10 cellular contexts compared by ENCODE assay signal in the genomic region with DNA sequence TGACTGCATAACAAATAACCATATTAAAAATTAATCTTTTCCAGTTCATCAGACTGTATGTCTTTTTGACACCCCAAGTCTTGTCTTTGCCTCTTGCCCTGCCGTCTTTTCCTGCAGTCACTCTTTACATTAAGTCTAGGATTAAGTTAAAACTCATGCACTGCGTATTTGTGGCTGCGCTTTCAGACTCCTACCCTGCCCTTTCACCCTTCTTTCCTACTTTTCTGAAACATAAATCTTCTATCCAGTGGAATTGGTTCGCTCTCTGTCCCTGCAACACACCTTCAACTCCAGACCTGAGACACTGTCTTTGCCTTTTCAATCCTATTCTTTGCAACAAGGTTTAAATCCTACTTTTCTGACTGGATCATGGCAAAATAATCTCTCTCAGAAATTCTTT. TPM values are rescaled to one million over a fixed set of nuclear protein-coding genes. Genes with fewer than 3 reads are reported as not detected.
DNase-seq lines count a peak whose midpoint lies in the region; ATAC-seq and TF ChIP-seq lines count a peak whose summit lies in the region.
"Had no signal": no experiment of that assay in that cellular context is flagged by ENCODE, and none has a peak within 500 bp of the region (broad histone marks: within the 10 kb centered on the region; RNA-seq: fewer than 3 reads in every experiment).

No MANE protein-coding gene starts in this region.

- TF ChIP-seq CTCF in GM23338 (conservative IDR thresholded peaks at IDR 0.05; ENCODE audit: low read depth in 2 of 2) (no peak), heart left ventricle (IDR thresholded peaks at IDR 0.05) (no peak)

- no peak for TF ChIP-seq POLR2A in heart left ventricle (IDR thresholded peaks at IDR 0.05)

- H3K9me2 ChIP-seq in GM23338 (ENCODE audit: insufficient read depth) = no peaks in the 10 kb centered on the region

- peaks cover 48% of the 10 kb centered on the region for H3K4me1 Mint-ChIP-seq in GM23338
- peaks cover 82% of the 10 kb centered on the region for H3K4me1 Mint-ChIP-seq in activated T-helper 1 cell treated with anti-CD3 and anti-CD28 coated beads, Interleukin-12 subunit alpha, Interleukin-12 subunit beta, Interleukin-2, Interleukin-4 antibody, amounts not matched to agents 30 ng/mL and 10 ng/mL and 1 ng/mL, durations not matched to agents 14 hours and 24 hours and 36 hours (ENCODE audit: low read depth)

- H4K20me1 ChIP-seq in BLaER1 treated with 17β-estradiol and CSF1 and Interleukin-3, amounts not matched to agents 10 nM and 100 nM = no peaks in the 10 kb centered on the region
- H4K20me1 ChIP-seq in GM23338 (replicated peaks; ENCODE audit: insufficient read depth) = no peaks in the 10 kb centered on the region

- no peak overlapping the region for H3K4ac ChIP-seq in mesendoderm (ENCODE audit: low read depth, low read length)

- no peak overlapping the region; a peak in 1 of 20 replicates for H3K4me3 ChIP-seq in BLaER1 treated with 17β-estradiol and CSF1 and Interleukin-3, amounts not matched to agents 10 nM and 100 nM
- H3K4me3 ChIP-seq in GM23338 (no peak overlapping the region), mesendoderm (ENCODE audit: low read length) (no peak overlapping the region), heart left ventricle (no peak overlapping the region)
- H3K4me3 ChIP-seq: left ventricle myocardium inferior, psoas muscle had no signal

- H2BK120ac ChIP-seq in mesendoderm (ENCODE audit: low read depth, low read length) = no peak overlapping the region

- H3K27ac Mint-ChIP-seq in GM23338 = peak overlapping the region; percentile 80
- H3K27ac Mint-ChIP-seq in activated T-helper 1 cell treated with anti-CD3 and anti-CD28 coated beads, Interleukin-12 subunit alpha, Interleukin-12 subunit beta, Interleukin-2, Interleukin-4 antibody, amounts not matched to agents 30 ng/mL and 10 ng/mL and 1 ng/mL, durations not matched to agents 14 hours and 24 hours and 36 hours = peak overlapping the region; percentile 89

- H3K9me3 Mint-ChIP-seq in GM23338 = no peaks in the 10 kb centered on the region
- H3K9me3 Mint-ChIP-seq in activated T-helper 1 cell treated with anti-CD3 and anti-CD28 coated beads, Interleukin-12 subunit alpha, Interleukin-12 subunit beta, Interleukin-2, Interleukin-4 antibody, amounts not matched to agents 30 ng/mL and 10 ng/mL and 1 ng/mL, durations not matched to agents 14 hours and 24 hours and 36 hours = no peaks in the 10 kb centered on the region

- peaks cover 32 to 96% (median 82%) of the 10 kb centered on the region in 10 experiments for H3K4me1 ChIP-seq in BLaER1 treated with 17β-estradiol and CSF1 and Interleukin-3, amounts not matched to agents 10 nM and 100 nM
- H3K4me1 ChIP-seq in GM23338 (ENCODE audit: insufficient read depth) (peaks cover 42% of the 10 kb centered on the region), mesendoderm (ENCODE audit: control insufficient read depth, low read depth, low read length) (peaks cover 4% of the 10 kb centered on the region), heart left ventricle (peaks cover 0 to 37% (median 9%) of the 10 kb centered on the region in 12 donors)

- intact Hi-C loops in activated T-helper 1 cell treated with anti-CD3 and anti-CD28 coated beads, Interleukin-12 subunit alpha, Interleukin-12 subunit beta, Interleukin-2, Interleukin-4 antibody, amounts not matched to agents 30 ng/mL and 10 ng/mL and 1 ng/mL, durations not matched to agents 14 hours and 24 hours and 36 hours (cut with micrococcal nuclease) = loop anchor here (1.0 to 10.0 kb wide), 7 partner anchors 17 to 1712 kb away; a partner anchor contains a TSS
- intact Hi-C loops in heart left ventricle (cut with DNase I) = loop anchor here in 1 of 10 donors (5.0 kb wide), 1 partner anchor 86 kb away; no protein-coding TSS in a partner anchor

- WGBS in mesendoderm (ENCODE audit: extremely low coverage, insufficient coverage, low lambda C conversion rate) = no CpG with 5 or more reads among the region's 4 CpGs
- 94 to 96% (median 96%) methylated on average over 4 of the region's 4 CpGs for WGBS in heart left ventricle, 4 donors

- peaks cover 8% of the 10 kb centered on the region for H3K27me3 Mint-ChIP-seq in GM23338 (ENCODE audit: insufficient read depth, low read depth, poor library complexity)
- H3K27me3 Mint-ChIP-seq in activated T-helper 1 cell treated with anti-CD3 and anti-CD28 coated beads, Interleukin-12 subunit alpha, Interleukin-12 subunit beta, Interleukin-2, Interleukin-4 antibody, amounts not matched to agents 30 ng/mL and 10 ng/mL and 1 ng/mL, durations not matched to agents 14 hours and 24 hours and 36 hours (ENCODE audit: insufficient read depth) = no peaks in the 10 kb centered on the region

- H3K27me3 ChIP-seq in BLaER1 treated with 17β-estradiol and CSF1 and Interleukin-3, amounts not matched to agents 10 nM and 100 nM = peaks cover 0 to 10% (median 0%) of the 10 kb centered on the region in 11 experiments; a peak in 2 of 22 replicates
- H3K27me3 ChIP-seq in GM23338 (ENCODE audit: insufficient read depth) (no peaks in the 10 kb centered on the region), mesendoderm (ENCODE audit: insufficient read depth, low read length, poor library complexity) (no peaks in the 10 kb centered on the region), heart left ventricle (no peaks in the 10 kb centered on the region)

- H3K4me3 Mint-ChIP-seq in GM23338 = no peak overlapping the region; the same call in 2 of the 3 replicates
- H3K4me3 Mint-ChIP-seq in activated T-helper 1 cell treated with anti-CD3 and anti-CD28 coated beads, Interleukin-12 subunit alpha, Interleukin-12 subunit beta, Interleukin-2, Interleukin-4 antibody, amounts not matched to agents 30 ng/mL and 10 ng/mL and 1 ng/mL, durations not matched to agents 14 hours and 24 hours and 36 hours = peak overlapping the region; percentile 43

- peak overlapping the region in 8 of 11 experiments; percentile 10 to 67 (median 37); a peak in 9 of 22 replicates for H3K9ac ChIP-seq in BLaER1 treated with 17β-estradiol and CSF1 and Interleukin-3, amounts not matched to agents 10 nM and 100 nM
- H3K9ac ChIP-seq in mesendoderm (ENCODE audit: low read length) = no peak overlapping the region

- H2BK15ac ChIP-seq in mesendoderm (replicated peaks; ENCODE audit: low read depth) = peak overlapping the region; percentile 100

- H3K4me2 ChIP-seq in BLaER1 treated with 17β-estradiol and CSF1 and Interleukin-3, amounts not matched to agents 10 nM and 100 nM = peak overlapping the region; percentile 36 to 86 (median 67)
- H3K4me2 ChIP-seq in GM23338 (peak overlapping the region; percentile 56; the same call in 1 of the 2 replicates), mesendoderm (ENCODE audit: low read length) (no peak overlapping the region)

- no peak overlapping the region for H2AFZ ChIP-seq in GM23338

- ATAC-seq in GM23338 = no peak
- no peak for ATAC-seq in heart left ventricle

- H3K36me3 Mint-ChIP-seq in GM23338 (ENCODE audit: low read depth) = no peaks in the 10 kb centered on the region
- H3K36me3 Mint-ChIP-seq in activated T-helper 1 cell treated with anti-CD3 and anti-CD28 coated beads, Interleukin-12 subunit alpha, Interleukin-12 subunit beta, Interleukin-2, Interleukin-4 antibody, amounts not matched to agents 30 ng/mL and 10 ng/mL and 1 ng/mL, durations not matched to agents 14 hours and 24 hours and 36 hours (ENCODE audit: low read depth) = peaks cover 4% of the 10 kb centered on the region

- H3K27ac ChIP-seq in BLaER1 treated with 17β-estradiol and CSF1 and Interleukin-3, amounts not matched to agents 10 nM and 100 nM = peak overlapping the region in 8 of 11 experiments; percentile 74 to 90 (median 82); a peak in 16 of 22 replicates
- peak overlapping the region; percentile 93; the same call in 1 of the 2 replicates for H3K27ac ChIP-seq in GM23338 (ENCODE audit: low read depth)
- no peak overlapping the region for H3K27ac ChIP-seq in mesendoderm (ENCODE audit: low read depth, low read length)
- H3K27ac ChIP-seq in heart left ventricle = no peak overlapping the region
- H3K27ac ChIP-seq: psoas muscle had no signal

- no peaks in the 10 kb centered on the region for H3K79me2 ChIP-seq in GM23338 (replicated peaks; ENCODE audit: insufficient read depth)
- H3K79me2 ChIP-seq in mesendoderm (ENCODE audit: control insufficient read depth, insufficient read depth, low read length) = no peaks in the 10 kb centered on the region

- H3K9me3 ChIP-seq in BLaER1 treated with 17β-estradiol and CSF1 and Interleukin-3, amounts not matched to agents 10 nM and 100 nM (replicated peaks in 1 of 11) = peaks cover 0 to 20% (median 6%) of the 10 kb centered on the region in 11 experiments; a peak in 7 of 22 replicates
- no peaks in the 10 kb centered on the region for H3K9me3 ChIP-seq in heart left ventricle
- H3K9me3 ChIP-seq: left ventricle myocardium inferior, psoas muscle had no signal

- H2BK5ac ChIP-seq in mesendoderm (ENCODE audit: low read length) = no peak overlapping the region

- H3K18ac ChIP-seq in mesendoderm (ENCODE audit: low read length) = no peak overlapping the region

- H4K5ac ChIP-seq in mesendoderm (ENCODE audit: low read length) = no peak overlapping the region

- no peak overlapping the region for H3K56ac ChIP-seq in mesendoderm (ENCODE audit: low read length)

- no peak overlapping the region for H4K8ac ChIP-seq in mesendoderm (ENCODE audit: low read depth, low read length)

- DNase-seq in GM23338 (ENCODE audit: low spot score) = no peak
- no peak for DNase-seq in activated T-helper 1 cell treated with anti-CD3 and anti-CD28 coated beads, Interleukin-12 subunit alpha, Interleukin-12 subunit beta, Interleukin-2, Interleukin-4 antibody, amounts not matched to agents 30 ng/mL and 10 ng/mL and 1 ng/mL, durations not matched to agents 14 hours and 24 hours and 36 hours (ENCODE audit: low spot score)
- no peak for DNase-seq in mesendoderm
- no peak for DNase-seq in nucleus accumbens (lab: John Stamatoyannopoulos, UW)
- DNase-seq in heart left ventricle = no peak
- DNase-seq in RKO (ENCODE audit: low spot score) = no peak
- DNase-seq: left ventricle myocardium inferior, NCI-H146, psoas muscle had no signal

- no peaks in the 10 kb centered on the region for H3K36me3 ChIP-seq in BLaER1 treated with 17β-estradiol and CSF1 and Interleukin-3, amounts not matched to agents 10 nM and 100 nM
- H3K36me3 ChIP-seq in GM23338 (ENCODE audit: insufficient read depth) (no peaks in the 10 kb centered on the region), mesendoderm (ENCODE audit: control insufficient read depth, insufficient read depth, low read length) (no peaks in the 10 kb centered on the region), heart left ventricle (no peaks in the 10 kb centered on the region)
- H3K36me3 ChIP-seq: left ventricle myocardium inferior had no signal

- no peak overlapping the region for H3K23ac ChIP-seq in mesendoderm (ENCODE audit: low read length)

- no peaks in the 10 kb centered on the region for H3K79me1 ChIP-seq in mesendoderm (ENCODE audit: low read length)

- H2AK5ac ChIP-seq in mesendoderm (ENCODE audit: low read length) = no peak overlapping the region

- no peaks in the 10 kb centered on the region for H3F3A ChIP-seq in GM23338 (replicated peaks; ENCODE audit: low read depth)

RNA-seq across cellular contexts. Expression of a gene that starts 19.9 kb away (rescaled TPM):
- 62.8 and 67.2 TPM in 2 replicates for total RNA-seq in GM23338 (2014; rRNA removed; shearing (Covaris generic))
- polyA plus RNA-seq in GM23338 (2016; fragmentation: Nextera tagmentation; extraction: Ambion mirVana) (103 and 110 TPM in 2 replicates), heart left ventricle (10 to 100 TPM; 17.0 to 57.6 TPM)
- 47.6 and 49.0 TPM in 2 replicates for total RNA-seq in activated T-helper 1 cell treated with anti-CD3 and anti-CD28 coated beads, Interleukin-12 subunit alpha, Interleukin-12 subunit beta, Interleukin-2, Interleukin-4 antibody, amounts not matched to agents 30 ng/mL and 10 ng/mL and 1 ng/mL, durations not matched to agents 14 hours and 24 hours and 36 hours
- polyA plus RNA-seq in mesendoderm (2013, experiment 1 of 2) = 30.5 TPM
- polyA plus RNA-seq in mesendoderm (2013, experiment 2 of 2) = 33.4 TPM
- 100 to 1,000 TPM in 1 of 9 donors, 10 to 100 TPM in 8; 28.0 to 104 (median 39.1) TPM for total RNA-seq in heart left ventricle

Comparison
In these comparisons a context has a peak if more than half of its experiments do, and no peak if none do; other contexts are left out.
1. H3K27ac ChIP-seq: peak in BLaER1 treated with 17β-estradiol and CSF1 and Interleukin-3, amounts not matched to agents 10 nM and 100 nM (8 of 11) and GM23338 (single experiment); none in mesendoderm (single experiment) and heart left ventricle (0 of 12).